3 cellular contexts compared by ENCODE assay signal in the genomic region with DNA sequence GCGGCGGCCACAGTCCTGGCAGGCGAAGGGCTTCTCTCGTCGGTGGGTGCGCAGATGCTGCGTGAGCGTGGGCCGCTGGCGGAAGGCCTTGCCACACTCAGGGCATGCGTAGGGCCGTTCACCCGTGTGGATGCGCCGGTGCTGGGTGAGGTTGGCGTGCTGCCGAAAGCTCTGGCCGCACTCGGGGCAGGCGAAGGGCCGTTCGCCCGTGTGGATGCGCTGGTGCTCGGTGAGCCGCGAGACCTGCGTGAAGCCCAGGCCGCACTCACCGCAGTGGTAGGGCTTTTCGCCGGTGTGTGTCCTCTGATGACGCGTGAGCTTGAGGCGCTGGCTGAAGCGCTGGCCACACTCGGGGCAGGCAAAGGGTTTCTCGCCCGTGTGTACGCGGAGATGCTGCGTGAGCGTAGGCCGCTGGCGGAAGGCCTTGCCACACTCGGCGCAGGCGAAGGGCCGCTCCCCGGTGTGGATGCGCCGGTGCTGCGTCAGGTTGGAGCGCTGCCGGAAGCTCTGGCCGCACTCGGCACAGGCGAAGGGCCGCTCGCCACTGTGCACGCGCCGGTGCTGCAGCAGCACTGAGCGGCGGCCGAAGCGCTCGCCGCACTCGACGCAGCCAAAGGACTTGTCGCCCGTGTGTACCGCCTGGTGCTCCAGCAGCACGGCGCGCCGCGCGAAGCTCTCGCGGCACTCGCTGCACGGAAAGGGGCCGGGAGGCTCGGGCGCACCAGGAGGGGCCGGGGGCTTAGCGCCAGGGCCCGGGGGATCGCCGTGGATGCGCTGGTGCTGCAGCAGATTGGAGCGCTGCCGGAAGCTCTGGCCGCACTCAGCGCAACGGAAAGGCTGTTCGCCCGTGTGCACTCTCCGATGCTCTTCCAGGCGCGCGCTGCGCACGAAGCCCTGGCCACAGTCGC.
TF ChIP-seq lines count a peak whose summit lies in the region.

No MANE protein-coding gene starts in this region.

TF ChIP-seq in SK-N-SH, 30 proteins besides CTCF, POLR2A, EP300 and RAD21:
- TF ChIP-seq NFIC (IDR thresholded peaks at IDR 0.05; ENCODE audit: borderline replicate concordance) (no peak), TAF1 (IDR thresholded peaks at IDR 0.05; ENCODE audit: borderline replicate concordance, low read depth, low read length) (no peak), NRF1 (IDR thresholded peaks at IDR 0.05; ENCODE audit: low read depth, low read length) (no peak), GATA2 (CRISPR knock-in tag; IDR thresholded peaks at IDR 0.05) (no peak), ELF1 (IDR thresholded peaks at IDR 0.05) (no peak), POLR2AphosphoS5 (IDR thresholded peaks at IDR 0.05; ENCODE audit: low read depth, low read length) (0 out of 2 replicates have a peak, but pooled peaks have one; percentile 2)
- TF ChIP-seq, protein P1, sequence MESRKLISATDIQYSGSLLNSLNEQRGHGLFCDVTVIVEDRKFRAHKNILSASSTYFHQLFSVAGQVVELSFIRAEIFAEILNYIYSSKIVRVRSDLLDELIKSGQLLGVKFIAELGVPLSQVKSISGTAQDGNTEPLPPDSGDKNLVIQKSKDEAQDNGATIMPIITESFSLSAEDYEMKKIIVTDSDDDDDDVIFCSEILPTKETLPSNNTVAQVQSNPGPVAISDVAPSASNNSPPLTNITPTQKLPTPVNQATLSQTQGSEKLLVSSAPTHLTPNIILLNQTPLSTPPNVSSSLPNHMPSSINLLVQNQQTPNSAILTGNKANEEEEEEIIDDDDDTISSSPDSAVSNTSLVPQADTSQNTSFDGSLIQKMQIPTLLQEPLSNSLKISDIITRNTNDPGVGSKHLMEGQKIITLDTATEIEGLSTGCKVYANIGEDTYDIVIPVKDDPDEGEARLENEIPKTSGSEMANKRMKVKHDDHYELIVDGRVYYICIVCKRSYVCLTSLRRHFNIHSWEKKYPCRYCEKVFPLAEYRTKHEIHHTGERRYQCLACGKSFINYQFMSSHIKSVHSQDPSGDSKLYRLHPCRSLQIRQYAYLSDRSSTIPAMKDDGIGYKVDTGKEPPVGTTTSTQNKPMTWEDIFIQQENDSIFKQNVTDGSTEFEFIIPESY (IDR thresholded peaks at IDR 0.05; ENCODE audit: borderline replicate concordance, low read depth) = 0 out of 2 replicates have a peak, but pooled peaks have one; percentile 32
- TF ChIP-seq, protein P2, sequence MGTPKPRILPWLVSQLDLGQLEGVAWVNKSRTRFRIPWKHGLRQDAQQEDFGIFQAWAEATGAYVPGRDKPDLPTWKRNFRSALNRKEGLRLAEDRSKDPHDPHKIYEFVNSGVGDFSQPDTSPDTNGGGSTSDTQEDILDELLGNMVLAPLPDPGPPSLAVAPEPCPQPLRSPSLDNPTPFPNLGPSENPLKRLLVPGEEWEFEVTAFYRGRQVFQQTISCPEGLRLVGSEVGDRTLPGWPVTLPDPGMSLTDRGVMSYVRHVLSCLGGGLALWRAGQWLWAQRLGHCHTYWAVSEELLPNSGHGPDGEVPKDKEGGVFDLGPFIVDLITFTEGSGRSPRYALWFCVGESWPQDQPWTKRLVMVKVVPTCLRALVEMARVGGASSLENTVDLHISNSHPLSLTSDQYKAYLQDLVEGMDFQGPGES (IDR thresholded peaks at IDR 0.05; ENCODE audit: low read depth, low read length) = no peak
- TF ChIP-seq, protein P3, sequence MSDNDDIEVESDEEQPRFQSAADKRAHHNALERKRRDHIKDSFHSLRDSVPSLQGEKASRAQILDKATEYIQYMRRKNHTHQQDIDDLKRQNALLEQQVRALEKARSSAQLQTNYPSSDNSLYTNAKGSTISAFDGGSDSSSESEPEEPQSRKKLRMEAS (IDR thresholded peaks at IDR 0.05; ENCODE audit: low read depth) = no peak

TF ChIP-seq in SK-N-SH treated with all-trans-retinoic acid at 6 μM for 48 hours, 23 proteins besides CTCF, POLR2A, EP300 and RAD21:
- TF ChIP-seq ZNF8 (CRISPR knock-in tag; IDR thresholded peaks at IDR 0.05) (no peak), RARB (CRISPR knock-in tag; IDR thresholded peaks at IDR 0.05) (no peak), ZNF70 (CRISPR knock-in tag; IDR thresholded peaks at IDR 0.05) (no peak), PPARA (CRISPR knock-in tag; IDR thresholded peaks at IDR 0.05; ENCODE audit: borderline replicate concordance) (no peak), ZFP30 (CRISPR knock-in tag; IDR thresholded peaks at IDR 0.05) (no peak), ZNF565 (CRISPR knock-in tag; conservative IDR thresholded peaks at IDR 0.05; ENCODE audit: low read depth) (no peak)
- TF ChIP-seq, protein P4, sequence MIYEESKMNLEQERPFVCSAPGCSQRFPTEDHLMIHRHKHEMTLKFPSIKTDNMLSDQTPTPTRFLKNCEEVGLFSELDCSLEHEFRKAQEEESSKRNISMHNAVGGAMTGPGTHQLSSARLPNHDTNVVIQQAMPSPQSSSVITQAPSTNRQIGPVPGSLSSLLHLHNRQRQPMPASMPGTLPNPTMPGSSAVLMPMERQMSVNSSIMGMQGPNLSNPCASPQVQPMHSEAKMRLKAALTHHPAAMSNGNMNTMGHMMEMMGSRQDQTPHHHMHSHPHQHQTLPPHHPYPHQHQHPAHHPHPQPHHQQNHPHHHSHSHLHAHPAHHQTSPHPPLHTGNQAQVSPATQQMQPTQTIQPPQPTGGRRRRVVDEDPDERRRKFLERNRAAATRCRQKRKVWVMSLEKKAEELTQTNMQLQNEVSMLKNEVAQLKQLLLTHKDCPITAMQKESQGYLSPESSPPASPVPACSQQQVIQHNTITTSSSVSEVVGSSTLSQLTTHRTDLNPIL (CRISPR knock-in tag; IDR thresholded peaks at IDR 0.05; ENCODE audit: low read depth) = no peak

TF ChIP-seq in K562, 482 proteins besides CTCF, POLR2A, EP300 and RAD21:
- TF ChIP-seq MEF2A (IDR thresholded peaks at IDR 0.05; ENCODE audit: control insufficient read depth, low read depth, low read length) (no peak), POLR2G (IDR thresholded peaks at IDR 0.05; ENCODE audit: low read depth, low read length) (peak; percentile 71), RBFOX2 (IDR thresholded peaks at IDR 0.05; ENCODE audit: low read depth, low read length) (0 out of 2 replicates have a peak, but pooled peaks have one; percentile 16), FIP1L1 (IDR thresholded peaks at IDR 0.05; ENCODE audit: low read depth, low read length, poor library complexity, severe bottlenecking) (peak; percentile 55), PHB2 (IDR thresholded peaks at IDR 0.05; ENCODE audit: low read depth) (no peak), SRSF7 (optimal IDR thresholded peaks at IDR 0.05; ENCODE audit: low read depth, low read length) (no peak), ZSCAN29 (IDR thresholded peaks at IDR 0.05) (no peak)
- TF ChIP-seq, protein P5, sequence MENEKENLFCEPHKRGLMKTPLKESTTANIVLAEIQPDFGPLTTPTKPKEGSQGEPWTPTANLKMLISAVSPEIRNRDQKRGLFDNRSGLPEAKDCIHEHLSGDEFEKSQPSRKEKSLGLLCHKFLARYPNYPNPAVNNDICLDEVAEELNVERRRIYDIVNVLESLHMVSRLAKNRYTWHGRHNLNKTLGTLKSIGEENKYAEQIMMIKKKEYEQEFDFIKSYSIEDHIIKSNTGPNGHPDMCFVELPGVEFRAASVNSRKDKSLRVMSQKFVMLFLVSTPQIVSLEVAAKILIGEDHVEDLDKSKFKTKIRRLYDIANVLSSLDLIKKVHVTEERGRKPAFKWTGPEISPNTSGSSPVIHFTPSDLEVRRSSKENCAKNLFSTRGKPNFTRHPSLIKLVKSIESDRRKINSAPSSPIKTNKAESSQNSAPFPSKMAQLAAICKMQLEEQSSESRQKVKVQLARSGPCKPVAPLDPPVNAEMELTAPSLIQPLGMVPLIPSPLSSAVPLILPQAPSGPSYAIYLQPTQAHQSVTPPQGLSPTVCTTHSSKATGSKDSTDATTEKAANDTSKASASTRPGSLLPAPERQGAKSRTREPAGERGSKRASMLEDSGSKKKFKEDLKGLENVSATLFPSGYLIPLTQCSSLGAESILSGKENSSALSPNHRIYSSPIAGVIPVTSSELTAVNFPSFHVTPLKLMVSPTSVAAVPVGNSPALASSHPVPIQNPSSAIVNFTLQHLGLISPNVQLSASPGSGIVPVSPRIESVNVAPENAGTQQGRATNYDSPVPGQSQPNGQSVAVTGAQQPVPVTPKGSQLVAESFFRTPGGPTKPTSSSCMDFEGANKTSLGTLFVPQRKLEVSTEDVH (IDR thresholded peaks at IDR 0.05; ENCODE audit: low read depth, partially characterized antibody) = no peak
- TF ChIP-seq, protein P1 (CRISPR knock-in tag; IDR thresholded peaks at IDR 0.05) = peak; percentile 86
- TF ChIP-seq, protein P6, sequence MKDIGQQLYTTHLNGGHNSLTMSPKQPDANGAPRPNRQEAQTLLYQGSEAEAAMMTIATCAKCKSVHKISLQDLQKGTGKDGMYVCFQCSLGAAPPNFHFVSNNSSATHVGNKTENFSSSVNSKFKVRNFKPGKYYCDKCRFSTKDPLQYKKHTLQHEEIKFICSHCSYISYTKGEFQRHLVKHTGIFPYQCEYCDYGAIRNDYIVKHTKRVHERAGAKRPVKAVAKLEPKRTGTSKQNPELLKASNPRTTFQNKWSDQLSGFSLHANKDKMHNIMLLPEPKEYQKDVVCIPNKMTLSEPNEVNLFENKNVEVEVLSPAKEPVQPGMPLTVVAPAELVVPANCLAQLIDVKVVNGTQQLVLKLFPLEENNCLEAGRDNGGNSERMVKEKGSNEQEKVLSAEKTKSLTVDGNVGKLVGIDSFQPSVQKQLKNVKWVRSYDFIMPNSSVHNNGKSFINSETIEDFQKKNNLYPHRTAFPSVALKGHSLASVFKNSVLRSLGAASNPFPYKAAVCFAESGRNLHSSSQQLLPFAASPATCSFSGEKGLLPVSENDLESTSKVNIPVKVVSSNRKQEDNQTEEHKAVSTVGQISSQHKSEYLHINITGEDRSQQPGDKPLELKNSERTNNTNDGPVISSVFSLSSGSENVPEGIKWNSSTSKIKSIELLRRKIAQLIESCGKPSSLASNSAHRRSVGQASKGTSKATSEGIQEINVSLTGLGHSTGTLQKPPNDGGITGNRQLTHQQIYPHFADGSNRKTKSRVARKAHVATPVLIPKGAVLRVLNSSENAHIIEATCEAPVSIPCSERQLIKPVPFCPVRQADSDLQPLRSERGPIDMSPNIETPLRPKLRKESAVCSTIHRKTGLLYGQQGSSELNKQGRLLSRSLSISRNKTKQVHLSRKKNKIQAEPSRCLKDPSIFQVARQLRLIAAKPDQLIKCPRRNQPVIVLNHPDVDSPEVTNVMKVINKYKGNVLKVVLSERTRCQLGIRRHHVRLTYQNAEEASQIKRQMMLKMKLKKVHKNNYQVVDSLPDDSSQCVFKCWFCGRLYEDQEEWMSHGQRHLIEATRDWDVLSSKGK (CRISPR knock-in tag; IDR thresholded peaks at IDR 0.05) = no peak
